8 cellular contexts compared by ENCODE assay signal in the genomic region with DNA sequence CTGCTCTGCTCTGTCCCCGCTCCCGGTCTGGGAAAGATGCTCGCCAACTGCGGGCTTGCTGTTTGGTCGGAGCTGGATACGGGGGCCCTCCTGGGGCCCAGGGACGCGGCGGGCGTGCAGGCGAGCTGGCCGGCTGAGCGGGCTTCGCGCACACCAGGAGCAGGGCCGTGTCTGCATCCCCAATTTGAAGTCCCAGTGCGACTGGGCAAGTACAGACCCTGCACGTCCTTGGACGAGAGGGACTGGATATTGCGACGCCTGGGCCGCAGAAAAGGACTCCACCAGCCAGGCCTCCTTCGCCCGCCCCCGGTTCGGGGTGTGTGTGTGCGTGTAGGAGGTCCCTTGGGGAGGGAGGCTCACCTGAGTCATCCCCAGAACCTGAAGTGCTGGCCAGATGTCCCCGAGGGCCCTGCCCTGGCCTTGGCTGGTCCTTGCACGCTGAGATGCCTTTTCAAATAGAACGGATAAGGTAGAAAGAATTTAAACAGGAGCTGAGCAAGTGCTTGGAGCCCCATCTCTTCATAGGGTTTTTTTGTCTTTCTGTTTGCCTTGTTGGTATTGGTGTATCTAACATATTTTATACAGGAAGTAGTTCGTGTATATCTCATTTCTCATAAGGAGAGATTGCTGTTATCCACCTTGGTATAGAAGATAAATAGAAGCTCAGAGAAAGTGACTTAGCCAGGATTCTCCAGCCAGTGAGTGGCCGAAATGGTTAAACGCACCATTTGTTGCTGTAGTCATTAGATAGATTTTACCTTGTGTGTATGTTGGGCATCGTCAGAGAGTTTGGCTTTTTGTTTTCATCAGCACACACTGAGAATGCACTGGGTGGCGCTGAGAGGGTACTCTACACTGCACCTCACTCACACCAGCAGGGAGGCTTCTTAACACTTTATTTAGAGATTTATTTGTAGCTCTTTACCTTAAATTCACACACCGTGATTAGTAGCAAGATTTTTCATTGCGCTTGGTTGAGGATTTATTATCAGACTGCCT. TPM values are rescaled to one million over a fixed set of nuclear protein-coding genes. Genes with fewer than 3 reads are reported as not detected.
DNase-seq lines count a peak whose midpoint lies in the region; ATAC-seq lines count a peak whose summit lies in the region.

No MANE protein-coding gene starts in this region.

- peak overlapping the region; percentile 94 for H3K27ac Mint-ChIP-seq in activated T-helper 17 cell treated with anti-CD3 and anti-CD28 coated beads, Interleukin-2, amount 50 U/mL, for 72 hours

- DNase-seq in NCI-H82 (lab: John Stamatoyannopoulos, UW) (peak; percentile 42), NCI-H82 treated with DMSO at 0.1 percent for 48 hours (lab: John Stamatoyannopoulos, UW; ENCODE audit: unreplicated experiment) (no peak), HCEC 1CT (peak; percentile 30), MV-4-11 (lab: John Stamatoyannopoulos, UW) (peak; percentile 26), glomerular visceral epithelial cell (ENCODE audit: extremely low spot score) (peak; percentile 50), renal cortical epithelial cell (ENCODE audit: low read depth) (peak; percentile 43), cerebellar cortex (ENCODE audit: low spot score) (no peak)

- peaks cover 23% of the 10 kb centered on the region for H3K4me1 Mint-ChIP-seq in activated T-helper 17 cell treated with anti-CD3 and anti-CD28 coated beads, Interleukin-2, amount 50 U/mL, for 72 hours

- H3K36me3 Mint-ChIP-seq in activated T-helper 17 cell treated with anti-CD3 and anti-CD28 coated beads, Interleukin-2, amount 50 U/mL, for 72 hours (ENCODE audit: low read depth): peaks cover 12% of the 10 kb centered on the region

- no peaks in the 10 kb centered on the region for H3K27me3 Mint-ChIP-seq in activated T-helper 17 cell treated with anti-CD3 and anti-CD28 coated beads, Interleukin-2, amount 50 U/mL, for 72 hours

- peak overlapping the region; percentile 97 for H3K4me3 Mint-ChIP-seq in activated T-helper 17 cell treated with anti-CD3 and anti-CD28 coated beads, Interleukin-2, amount 50 U/mL, for 72 hours

- peaks cover 8% of the 10 kb centered on the region for H3K9me3 Mint-ChIP-seq in activated T-helper 17 cell treated with anti-CD3 and anti-CD28 coated beads, Interleukin-2, amount 50 U/mL, for 72 hours

- ATAC-seq in activated T-helper 17 cell treated with anti-CD3 and anti-CD28 coated beads, Interleukin-2, amount 50 U/mL, for 72 hours (replicated peaks): peak; percentile 80

RNA-seq across cellular contexts. Expression of gene NAXD, which starts 1.1 kb away (rescaled TPM):
- total RNA-seq in activated T-helper 17 cell treated with anti-CD3 and anti-CD28 coated beads, Interleukin-2, amount 50 U/mL, for 72 hours: 10 to 100 TPM; 22.7 to 23.8 TPM
- 15.6 and 30.5 TPM in 2 replicates for total RNA-seq in renal cortical epithelial cell

RNA-seq across cellular contexts. Expression of gene RAB20, which starts 54.9 kb away (rescaled TPM):
- 1 to 10 TPM; 2.4 to 3.7 TPM for total RNA-seq in activated T-helper 17 cell treated with anti-CD3 and anti-CD28 coated beads, Interleukin-2, amount 50 U/mL, for 72 hours
- total RNA-seq in renal cortical epithelial cell: 13.9 and 17.7 TPM in 2 replicates

Comparison
In these comparisons a context has a peak if more than half of its experiments do, and no peak if none do; other contexts are left out.
1. DNase-seq: peak in NCI-H82 (single experiment), HCEC 1CT (single experiment), MV-4-11 (single experiment), glomerular visceral epithelial cell (single experiment) and renal cortical epithelial cell (single experiment); none in NCI-H82 treated with DMSO at 0.1 percent for 48 hours (single experiment) and cerebellar cortex (single experiment).